35 cellular contexts compared by ENCODE assay signal in genomic region chr1:1340185-1340584, GRCh38.
"Had no signal": no experiment of that assay in that cellular context is flagged by ENCODE, and none has a peak within 500 bp of the region (broad histone marks: within the 10 kb centered on the region; RNA-seq: fewer than 3 reads in every experiment).

No MANE protein-coding gene starts in this region.

- H3K4me3 Mint-ChIP-seq: activated B cell treated with CpG ODN at 0.5 μM for 24 hours; activated CD4-positive, alpha-beta memory T cell treated with anti-CD3 and anti-CD28 coated beads for 36 hours; activated CD4-positive, alpha-beta T cell treated with anti-CD3 and anti-CD28 coated beads, Interleukin-2, amount 10 ng/mL, durations not matched to agents 24 days and 14 days; activated CD8-positive, alpha-beta T cell treated with anti-CD3 and anti-CD28 coated beads for 36 hours; activated naive CD4-positive, alpha-beta T cell treated with anti-CD3 and anti-CD28 coated beads for 36 hours; activated naive CD8-positive, alpha-beta T cell treated with anti-CD3 and anti-CD28 coated beads for 36 hours; activated T-cell treated with anti-CD3 and anti-CD28 coated beads, Interleukin-2, amount 50 U/mL, for 4 hours; activated T-cell treated with anti-CD3 and anti-CD28 coated beads, Interleukin-2, amount 50 U/mL, for 72 hours; activated T-helper 1 cell treated with anti-CD3 and anti-CD28 coated beads, Interleukin-12 subunit alpha, Interleukin-12 subunit beta, Interleukin-2, Interleukin-4 antibody, amounts not matched to agents 30 ng/mL and 10 ng/mL and 1 ng/mL, durations not matched to agents 14 hours and 24 hours and 36 hours; activated T-helper 17 cell treated with anti-CD3 and anti-CD28 coated beads, Interleukin-2, amount 50 U/mL, for 72 hours; T-helper 1 cell treated with Interleukin-12 subunit alpha and Interleukin-12 subunit beta and Interleukin-4 antibody, amounts not matched to agents 30 μg/mL and 1 μg/mL, for 36 hours; T-helper 2 cell treated with Interferon-gamma antibody and Interleukin-4, amounts not matched to agents 5 μg/mL and 100 μg/mL, for 36 hours had no signal

- DNase-seq: activated B cell treated with CpG ODN at 0.5 μM for 24 hours; activated CD4-positive, alpha-beta memory T cell treated with anti-CD3 and anti-CD28 coated beads for 36 hours; activated CD4-positive, alpha-beta T cell treated with anti-CD3 and anti-CD28 coated beads for 4 hours; activated CD4-positive, alpha-beta T cell treated with anti-CD3 and anti-CD28 coated beads, Interleukin-2, amount 10 ng/mL, durations not matched to agents 24 days and 14 days; activated CD4-positive, alpha-beta T cell treated with anti-CD3 and anti-CD28 coated beads, Interleukin-2, amount 50 U/mL, for 1 hour; activated CD4-positive, alpha-beta T cell treated with anti-CD3 and anti-CD28 coated beads, Interleukin-2, amount 50 U/mL, for 4 hours; activated CD4-positive, CD25-positive, alpha-beta regulatory T cell treated with anti-CD3 and anti-CD28 coated beads, Interleukin-2, amount 50 U/mL, for 72 hours; activated CD8-positive, alpha-beta memory T cell treated with anti-CD3 and anti-CD28 coated beads, Interleukin-2, amount 50 U/mL, for 4 hours; activated CD8-positive, alpha-beta T cell treated with anti-CD3 and anti-CD28 coated beads for 36 hours; activated effector memory CD4-positive, alpha-beta T cell treated with anti-CD3 and anti-CD28 coated beads, Interleukin-2, amount 50 U/mL, for 16 hours; activated gamma-delta T cell treated with Interleukin-2 at 50 U/mL for 16 hours; activated naive CD4-positive, alpha-beta T cell; activated naive CD4-positive, alpha-beta T cell treated with anti-CD3 and anti-CD28 coated beads for 36 hours; activated naive CD4-positive, alpha-beta T cell treated with anti-CD3 and anti-CD28 coated beads, Interleukin-2, amount 50 U/mL, for 16 hours; activated naive CD8-positive, alpha-beta T cell treated with anti-CD3 and anti-CD28 coated beads for 36 hours; activated T-cell treated with anti-CD3 and anti-CD28 coated beads for 4 hours; activated T-cell treated with anti-CD3 and anti-CD28 coated beads, Interleukin-2, amount 50 U/mL, for 1 hour; activated T-cell treated with anti-CD3 and anti-CD28 coated beads, Interleukin-2, amount 50 U/mL, for 4 hours; activated T-cell treated with anti-CD3 and anti-CD28 coated beads, Interleukin-2, amount 50 U/mL, for 72 hours; adrenal gland; amniotic stem cell; aorta; body of pancreas; brain microvascular endothelial cell; central memory CD4-positive, alpha-beta T cell; T-helper 1 cell; T-helper 2 cell; T-helper 9 cell had no signal

- H3K27ac Mint-ChIP-seq: activated B cell treated with CpG ODN at 0.5 μM for 24 hours; activated CD4-positive, alpha-beta memory T cell treated with anti-CD3 and anti-CD28 coated beads for 36 hours; activated CD4-positive, alpha-beta T cell treated with anti-CD3 and anti-CD28 coated beads, Interleukin-2, amount 10 ng/mL, durations not matched to agents 24 days and 14 days; activated CD8-positive, alpha-beta T cell treated with anti-CD3 and anti-CD28 coated beads for 36 hours; activated naive CD4-positive, alpha-beta T cell treated with anti-CD3 and anti-CD28 coated beads for 36 hours; activated naive CD4-positive, alpha-beta T cell treated with anti-CD3 and anti-CD28 coated beads, Interleukin-2, amount 50 U/mL, for 72 hours; activated naive CD8-positive, alpha-beta T cell treated with anti-CD3 and anti-CD28 coated beads for 36 hours; activated T-cell treated with anti-CD3 and anti-CD28 coated beads, Interleukin-2, amount 50 U/mL, for 72 hours; activated T-helper 1 cell treated with anti-CD3 and anti-CD28 coated beads, Interleukin-12 subunit alpha, Interleukin-12 subunit beta, Interleukin-2, Interleukin-4 antibody, amounts not matched to agents 30 ng/mL and 10 ng/mL and 1 ng/mL, durations not matched to agents 14 hours and 24 hours and 36 hours; activated T-helper 17 cell treated with anti-CD3 and anti-CD28 coated beads, Interleukin-2, amount 50 U/mL, for 72 hours; T-helper 1 cell treated with Interleukin-12 subunit alpha and Interleukin-12 subunit beta and Interleukin-4 antibody, amounts not matched to agents 30 μg/mL and 1 μg/mL, for 36 hours; T-helper 2 cell treated with Interferon-gamma antibody and Interleukin-4, amounts not matched to agents 5 μg/mL and 100 μg/mL, for 36 hours had no signal

- H3K4me1 Mint-ChIP-seq: activated naive CD8-positive, alpha-beta T cell treated with anti-CD3 and anti-CD28 coated beads for 36 hours; activated T-helper 17 cell treated with anti-CD3 and anti-CD28 coated beads, Interleukin-2, amount 50 U/mL, for 72 hours had no signal

- H3K9me3 Mint-ChIP-seq: activated B cell treated with CpG ODN at 0.5 μM for 24 hours; activated CD4-positive, alpha-beta memory T cell treated with anti-CD3 and anti-CD28 coated beads for 36 hours; activated CD4-positive, alpha-beta T cell treated with anti-CD3 and anti-CD28 coated beads, Interleukin-2, amount 10 ng/mL, durations not matched to agents 24 days and 14 days; activated CD8-positive, alpha-beta T cell treated with anti-CD3 and anti-CD28 coated beads for 36 hours; activated naive CD4-positive, alpha-beta T cell treated with anti-CD3 and anti-CD28 coated beads for 36 hours; activated naive CD4-positive, alpha-beta T cell treated with anti-CD3 and anti-CD28 coated beads, Interleukin-2, amount 50 U/mL, for 72 hours; activated T-cell treated with anti-CD3 and anti-CD28 coated beads, Interleukin-2, amount 50 U/mL, for 4 hours; activated T-helper 1 cell treated with anti-CD3 and anti-CD28 coated beads, Interleukin-12 subunit alpha, Interleukin-12 subunit beta, Interleukin-2, Interleukin-4 antibody, amounts not matched to agents 30 ng/mL and 10 ng/mL and 1 ng/mL, durations not matched to agents 14 hours and 24 hours and 36 hours; activated T-helper 17 cell treated with anti-CD3 and anti-CD28 coated beads, Interleukin-2, amount 50 U/mL, for 72 hours; T-helper 1 cell treated with Interleukin-12 subunit alpha and Interleukin-12 subunit beta and Interleukin-4 antibody, amounts not matched to agents 30 μg/mL and 1 μg/mL, for 36 hours; T-helper 2 cell treated with Interferon-gamma antibody and Interleukin-4, amounts not matched to agents 5 μg/mL and 100 μg/mL, for 36 hours had no signal

- H3K27me3 Mint-ChIP-seq: activated B cell treated with CpG ODN at 0.5 μM for 24 hours; activated CD4-positive, alpha-beta memory T cell treated with anti-CD3 and anti-CD28 coated beads for 36 hours; activated CD4-positive, alpha-beta T cell treated with anti-CD3 and anti-CD28 coated beads, Interleukin-2, amount 10 ng/mL, durations not matched to agents 24 days and 14 days; activated CD8-positive, alpha-beta T cell treated with anti-CD3 and anti-CD28 coated beads for 36 hours; activated naive CD8-positive, alpha-beta T cell treated with anti-CD3 and anti-CD28 coated beads for 36 hours; activated T-helper 17 cell treated with anti-CD3 and anti-CD28 coated beads, Interleukin-2, amount 50 U/mL, for 72 hours had no signal

- H3K27ac ChIP-seq: adrenal gland, body of pancreas, brain microvascular endothelial cell, breast epithelium, VCaP had no signal
